ENCODE assay signal across 14 cellular contexts in the genomic region with DNA sequence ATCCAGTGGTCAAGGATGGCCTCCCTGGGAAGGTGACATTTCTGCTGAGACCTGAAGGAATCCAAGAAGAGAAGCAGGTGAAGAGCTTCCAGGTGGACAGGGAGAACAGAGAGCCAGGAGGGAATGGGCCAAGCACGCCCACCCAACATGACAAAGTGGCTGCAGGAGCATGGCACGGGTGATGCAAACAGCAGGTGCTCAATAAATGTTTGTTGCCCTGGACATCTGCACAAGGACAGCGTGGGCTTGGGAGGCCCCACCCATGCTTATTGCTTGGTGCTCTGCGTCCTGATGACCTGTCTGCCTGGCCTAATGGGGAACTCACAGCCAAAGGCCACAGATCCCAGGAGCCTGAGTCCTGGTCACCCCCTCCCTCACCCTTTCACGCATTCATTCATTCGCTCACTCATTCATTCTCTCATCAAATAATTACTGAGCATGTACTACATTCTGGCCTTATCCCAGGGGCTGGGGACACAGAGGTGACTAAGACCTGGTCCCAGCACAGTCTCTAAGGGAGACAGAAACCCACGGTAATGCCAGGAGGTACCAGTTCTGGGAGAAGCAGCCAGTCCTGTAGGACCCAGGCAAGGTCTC.
"Had no signal": no experiment of that assay in that cellular context is flagged by ENCODE, and none has a peak within 500 bp of the region (broad histone marks: within the 10 kb centered on the region; RNA-seq: fewer than 3 reads in every experiment).

No MANE protein-coding gene starts in this region.

- H3K9me3 ChIP-seq: adrenal gland, mucosa of descending colon, pancreas had no signal

- H3K4me1 Mint-ChIP-seq: stimulated activated memory B cell treated with anti-CD40 and anti-IgM and Interleukin-4, amounts not matched to agents 10 μg/mL and 1 μg/mL and 100 μg/mL, for 72 hours; WTC11 had no signal

- H3K4me3 ChIP-seq: adrenal gland, cardiac muscle cell, lung, mucosa of descending colon, pancreas had no signal

- H3K27ac ChIP-seq: cardiac muscle cell had no signal

- H3K4me3 Mint-ChIP-seq: activated CD4-positive, alpha-beta memory T cell treated with anti-CD3 and anti-CD28 coated beads, Interleukin-2, amount 10 ng/mL, durations not matched to agents 7 days and 5 days; activated T-cell treated with anti-CD3 and anti-CD28 coated beads, Interleukin-2, amount 50 U/mL, for 24 hours; naive thymus-derived CD4-positive, alpha-beta T cell; stimulated activated memory B cell treated with anti-CD40 and anti-IgM and Interleukin-4, amounts not matched to agents 10 μg/mL and 1 μg/mL and 100 μg/mL, for 72 hours; WTC11 had no signal

- H3K9me3 Mint-ChIP-seq: activated CD4-positive, alpha-beta memory T cell treated with anti-CD3 and anti-CD28 coated beads, Interleukin-2, amount 10 ng/mL, durations not matched to agents 7 days and 5 days; activated T-cell treated with anti-CD3 and anti-CD28 coated beads, Interleukin-2, amount 50 U/mL, for 24 hours; naive thymus-derived CD4-positive, alpha-beta T cell; stimulated activated memory B cell treated with anti-CD40 and anti-IgM and Interleukin-4, amounts not matched to agents 10 μg/mL and 1 μg/mL and 100 μg/mL, for 72 hours; WTC11 had no signal

- H3K27ac Mint-ChIP-seq: activated CD4-positive, alpha-beta memory T cell treated with anti-CD3 and anti-CD28 coated beads, Interleukin-2, amount 10 ng/mL, durations not matched to agents 7 days and 5 days; activated T-cell treated with anti-CD3 and anti-CD28 coated beads, Interleukin-2, amount 50 U/mL, for 24 hours; stimulated activated memory B cell treated with anti-CD40 and anti-IgM and Interleukin-4, amounts not matched to agents 10 μg/mL and 1 μg/mL and 100 μg/mL, for 72 hours had no signal

- H3K4me1 ChIP-seq: pancreas had no signal

- H3K27me3 ChIP-seq: adrenal gland, cardiac muscle cell, pancreas had no signal

- DNase-seq: activated CD4-positive, alpha-beta memory T cell treated with anti-CD3 and anti-CD28 coated beads, Interleukin-2, amount 10 ng/mL, durations not matched to agents 7 days and 5 days; activated CD4-positive, alpha-beta T cell treated with anti-CD3 and anti-CD28 coated beads for 4 hours; activated naive CD4-positive, alpha-beta T cell treated with anti-CD3 and anti-CD28 coated beads, Interleukin-2, amount 50 U/mL, for 16 hours; activated T-cell treated with anti-CD3 and anti-CD28 coated beads, Interleukin-2, amount 50 U/mL, for 24 hours; hippocampal formation; naive thymus-derived CD4-positive, alpha-beta T cell; pancreas; stimulated activated CD4-positive, alpha-beta T cell treated with anti-CD3 and anti-CD28 coated beads, Interleukin-1b, Interleukin-23, amount 100 ng/mL, for 48 hours had no signal

- H3K27me3 Mint-ChIP-seq: activated CD4-positive, alpha-beta memory T cell treated with anti-CD3 and anti-CD28 coated beads, Interleukin-2, amount 10 ng/mL, durations not matched to agents 7 days and 5 days; activated T-cell treated with anti-CD3 and anti-CD28 coated beads, Interleukin-2, amount 50 U/mL, for 24 hours; naive thymus-derived CD4-positive, alpha-beta T cell; stimulated activated memory B cell treated with anti-CD40 and anti-IgM and Interleukin-4, amounts not matched to agents 10 μg/mL and 1 μg/mL and 100 μg/mL, for 72 hours had no signal

- ATAC-seq: naive thymus-derived CD4-positive, alpha-beta T cell; stimulated activated memory B cell treated with anti-CD40 and anti-IgM and Interleukin-4, amounts not matched to agents 10 μg/mL and 1 μg/mL and 100 μg/mL, for 72 hours; WTC11 had no signal
